ENCODE assay signal across 9 cellular contexts in genomic region chr5:77628840-77629552, GRCh38. TPM values are rescaled to one million over a fixed set of nuclear protein-coding genes. Genes with fewer than 3 reads are reported as not detected.
DNase-seq lines count a peak whose midpoint lies in the region; TF ChIP-seq lines count a peak whose summit lies in the region.
"Had no signal": no experiment of that assay in that cellular context is flagged by ENCODE, and none has a peak within 500 bp of the region (broad histone marks: within the 10 kb centered on the region; RNA-seq: fewer than 3 reads in every experiment).

No MANE protein-coding gene starts in this region.

- no peak overlapping the region for H3K27ac ChIP-seq in A673 (ENCODE audit: low read depth, low read length, poor library complexity, severe bottlenecking)

- H3K4me1 Mint-ChIP-seq in MCF 10A (ENCODE audit: insufficient read depth, unreplicated experiment) (no peaks in the 10 kb centered on the region), progenitor cell of endocrine pancreas (ENCODE audit: low read depth) (peaks cover 9% of the 10 kb centered on the region)

- H3K4me1 ChIP-seq in A673 (ENCODE audit: insufficient read depth, low read length, poor library complexity, severe bottlenecking), result peaks cover 3% of the 10 kb centered on the region

- H3K27me3 ChIP-seq in A673 (replicated peaks; ENCODE audit: insufficient read depth, low read depth, low read length, poor library complexity), result peaks cover 99% of the 10 kb centered on the region

- no peaks in the 10 kb centered on the region for H3K36me3 ChIP-seq in A673 (ENCODE audit: insufficient read depth, low read length, poor library complexity, severe bottlenecking)

- H3K36me3 Mint-ChIP-seq in MCF 10A (ENCODE audit: insufficient read depth, unreplicated experiment) (no peaks in the 10 kb centered on the region), progenitor cell of endocrine pancreas (ENCODE audit: insufficient read depth) (no peaks in the 10 kb centered on the region)

- H3K27me3 Mint-ChIP-seq in MCF 10A (ENCODE audit: insufficient read depth, unreplicated experiment), result peaks cover 59% of the 10 kb centered on the region
- H3K27me3 Mint-ChIP-seq in progenitor cell of endocrine pancreas, result peaks cover 94% of the 10 kb centered on the region

- no peaks in the 10 kb centered on the region for H3K9me3 ChIP-seq in A673 (ENCODE audit: low read depth, low read length, poor library complexity, severe bottlenecking)

- POLR2A ChIA-PET in MCF 10A (lab: Yijun Ruan, JAX), result no interaction called here
- POLR2A ChIA-PET in A673 (lab: Charles Lee; ENCODE audit: low non-redundant PET), result no interaction called here

- H3K4me3 ChIP-seq in A673 (ENCODE audit: low read depth, low read length, poor library complexity, severe bottlenecking), result no peak overlapping the region

- DNase-seq in NCI-H2171 treated with DMSO at 0.1 percent for 48 hours (lab: John Stamatoyannopoulos, UW), result peak; percentile 33
- DNase-seq in NCI-H2171 (lab: John Stamatoyannopoulos, UW), result no peak
- DNase-seq in NCI-H2029 treated with DMSO at 0.1 percent for 48 hours (lab: John Stamatoyannopoulos, UW), result peak; percentile 67
- no peak for DNase-seq in MCF 10A (ENCODE audit: unreplicated experiment)
- DNase-seq in progenitor cell of endocrine pancreas (ENCODE audit: low spot score, unreplicated experiment), result no peak
- no peak for DNase-seq in A673 (ENCODE audit: low spot score)
- DNase-seq in NCI-H510A (lab: John Stamatoyannopoulos, UW), result no peak
- no peak for DNase-seq in kidney glomerular epithelial cell (lab: John Stamatoyannopoulos, UW)
- DNase-seq: NCI-H526 treated with DMSO at 0.1 percent for 48 hours had no signal

- BruUV-seq in MCF 10A (replicated peaks; lab: Mats Ljungman, UMichigan), result no TSS peak
- no TSS peak for BruUV-seq in A673 (replicated peaks; lab: Mats Ljungman, UMichigan)

- CTCF ChIA-PET in MCF 10A (lab: Yijun Ruan, JAX), result no interaction called here
- CTCF ChIA-PET in A673 (lab: Charles Lee), result no interaction called here

- intact Hi-C loops in MCF 10A (cut with micrococcal nuclease) (no loop called here), A673 (cut with micrococcal nuclease; ENCODE audit: unreplicated experiment) (no loop called here)

- H3K9me3 Mint-ChIP-seq in MCF 10A (ENCODE audit: unreplicated experiment) (no peaks in the 10 kb centered on the region), progenitor cell of endocrine pancreas (ENCODE audit: low read depth) (no peaks in the 10 kb centered on the region)

- H3K27ac Mint-ChIP-seq in MCF 10A (ENCODE audit: low read depth, unreplicated experiment) (no peak overlapping the region), progenitor cell of endocrine pancreas (peak overlapping the region; percentile 46)

- TF ChIP-seq CTCF in MCF 10A (IDR thresholded peaks at IDR 0.05; ENCODE audit: unreplicated experiment) (no peak), progenitor cell of endocrine pancreas (IDR thresholded peaks at IDR 0.05; ENCODE audit: unreplicated experiment) (peak; percentile 48), A673 (conservative IDR thresholded peaks at IDR 0.05; ENCODE audit: low read depth, low read length) (no peak)

- H3K4me3 Mint-ChIP-seq in MCF 10A (ENCODE audit: unreplicated experiment), result peak overlapping the region; percentile 48
- peak overlapping the region; percentile 71 for H3K4me3 Mint-ChIP-seq in progenitor cell of endocrine pancreas (ENCODE audit: low read depth)

RNA-seq across cellular contexts. Expression of gene OTP, which starts 9.5 kb away (rescaled TPM):
- total RNA-seq in MCF 10A (2022) (not detected in 2 replicates), progenitor cell of endocrine pancreas (not detected in 2 replicates), A673 (2021) (not detected in 2 replicates)

Comparison
In these comparisons a context has a peak if more than half of its experiments do, and no peak if none do; other contexts are left out.
1. DNase-seq: peak in NCI-H2171 treated with DMSO at 0.1 percent for 48 hours (single experiment) and NCI-H2029 treated with DMSO at 0.1 percent for 48 hours (single experiment); none in NCI-H2171 (single experiment), MCF 10A (single experiment), progenitor cell of endocrine pancreas (single experiment), A673 (single experiment), NCI-H510A (single experiment) and kidney glomerular epithelial cell (single experiment).